1 cellular context compared by ENCODE assay signal in genomic region chr19:55677572-55678028, GRCh38.
A peak's percentile ranks its signal among the peaks of the same experiment; 100 is the strongest.
TF ChIP-seq lines count a peak whose summit lies in the region.

No MANE protein-coding gene starts in this region.

TF ChIP-seq in K562, 482 proteins besides CTCF, POLR2A, EP300 and RAD21:
- TF ChIP-seq, protein P1, sequence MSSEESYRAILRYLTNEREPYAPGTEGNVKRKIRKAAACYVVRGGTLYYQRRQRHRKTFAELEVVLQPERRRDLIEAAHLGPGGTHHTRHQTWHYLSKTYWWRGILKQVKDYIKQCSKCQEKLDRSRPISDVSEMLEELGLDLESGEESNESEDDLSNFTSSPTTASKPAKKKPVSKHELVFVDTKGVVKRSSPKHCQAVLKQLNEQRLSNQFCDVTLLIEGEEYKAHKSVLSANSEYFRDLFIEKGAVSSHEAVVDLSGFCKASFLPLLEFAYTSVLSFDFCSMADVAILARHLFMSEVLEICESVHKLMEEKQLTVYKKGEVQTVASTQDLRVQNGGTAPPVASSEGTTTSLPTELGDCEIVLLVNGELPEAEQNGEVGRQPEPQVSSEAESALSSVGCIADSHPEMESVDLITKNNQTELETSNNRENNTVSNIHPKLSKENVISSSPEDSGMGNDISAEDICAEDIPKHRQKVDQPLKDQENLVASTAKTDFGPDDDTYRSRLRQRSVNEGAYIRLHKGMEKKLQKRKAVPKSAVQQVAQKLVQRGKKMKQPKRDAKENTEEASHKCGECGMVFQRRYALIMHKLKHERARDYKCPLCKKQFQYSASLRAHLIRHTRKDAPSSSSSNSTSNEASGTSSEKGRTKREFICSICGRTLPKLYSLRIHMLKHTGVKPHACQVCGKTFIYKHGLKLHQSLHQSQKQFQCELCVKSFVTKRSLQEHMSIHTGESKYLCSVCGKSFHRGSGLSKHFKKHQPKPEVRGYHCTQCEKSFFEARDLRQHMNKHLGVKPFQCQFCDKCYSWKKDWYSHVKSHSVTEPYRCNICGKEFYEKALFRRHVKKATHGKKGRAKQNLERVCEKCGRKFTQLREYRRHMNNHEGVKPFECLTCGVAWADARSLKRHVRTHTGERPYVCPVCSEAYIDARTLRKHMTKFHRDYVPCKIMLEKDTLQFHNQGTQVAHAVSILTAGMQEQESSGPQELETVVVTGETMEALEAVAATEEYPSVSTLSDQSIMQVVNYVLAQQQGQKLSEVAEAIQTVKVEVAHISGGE (CRISPR knock-in tag; IDR thresholded peaks at IDR 0.05), result peak in 1 of 3 experiments; percentile 61; a peak in 2 of 6 replicates
- TF ChIP-seq, protein P2, sequence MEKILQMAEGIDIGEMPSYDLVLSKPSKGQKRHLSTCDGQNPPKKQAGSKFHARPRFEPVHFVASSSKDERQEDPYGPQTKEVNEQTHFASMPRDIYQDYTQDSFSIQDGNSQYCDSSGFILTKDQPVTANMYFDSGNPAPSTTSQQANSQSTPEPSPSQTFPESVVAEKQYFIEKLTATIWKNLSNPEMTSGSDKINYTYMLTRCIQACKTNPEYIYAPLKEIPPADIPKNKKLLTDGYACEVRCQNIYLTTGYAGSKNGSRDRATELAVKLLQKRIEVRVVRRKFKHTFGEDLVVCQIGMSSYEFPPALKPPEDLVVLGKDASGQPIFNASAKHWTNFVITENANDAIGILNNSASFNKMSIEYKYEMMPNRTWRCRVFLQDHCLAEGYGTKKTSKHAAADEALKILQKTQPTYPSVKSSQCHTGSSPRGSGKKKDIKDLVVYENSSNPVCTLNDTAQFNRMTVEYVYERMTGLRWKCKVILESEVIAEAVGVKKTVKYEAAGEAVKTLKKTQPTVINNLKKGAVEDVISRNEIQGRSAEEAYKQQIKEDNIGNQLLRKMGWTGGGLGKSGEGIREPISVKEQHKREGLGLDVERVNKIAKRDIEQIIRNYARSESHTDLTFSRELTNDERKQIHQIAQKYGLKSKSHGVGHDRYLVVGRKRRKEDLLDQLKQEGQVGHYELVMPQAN (IDR thresholded peaks at IDR 0.05; ENCODE audit: borderline replicate concordance), result 0 out of 2 replicates have a peak, but pooled peaks have one; percentile 36
- TF ChIP-seq CREB3 (tag; conservative IDR thresholded peaks at IDR 0.05; ENCODE audit: low read depth) (no peak), TCF3 (CRISPR knock-in tag; IDR thresholded peaks at IDR 0.05) (peak; percentile 28; the same call in 1 of the 2 replicates), NBN (IDR thresholded peaks at IDR 0.05; ENCODE audit: low read depth) (no peak), SMARCA4 (IDR thresholded peaks at IDR 0.05) (0 out of 2 replicates have a peak, but pooled peaks have one; percentile 15), TAL1 (IDR thresholded peaks at IDR 0.05) (peak; percentile 10; the same call in 1 of the 2 replicates), ARID1B (IDR thresholded peaks at IDR 0.05) (peak; percentile 27; the same call in 1 of the 2 replicates), CBFA2T2 (conservative IDR thresholded peaks at IDR 0.05) (peak; percentile 26; the same call in 1 of the 2 replicates), PPARD (CRISPR knock-in tag; IDR thresholded peaks at IDR 0.05) (no peak), RBBP5 (IDR thresholded peaks at IDR 0.05; ENCODE audit: borderline replicate concordance, insufficient read depth, low read length, poor library complexity, severe bottlenecking) (peak; percentile 29), CBFA2T3 (IDR thresholded peaks at IDR 0.05) (peak; percentile 56), SRF (CRISPR knock-in tag; IDR thresholded peaks at IDR 0.05) (peak in 1 of 2 experiments; percentile 40; a peak in 1 of 4 replicates), MYC (IDR thresholded peaks at IDR 0.05; ENCODE audit: low read depth, low read length) (no peak), MYC (CRISPR knock-in tag; IDR thresholded peaks at IDR 0.05; ENCODE audit: borderline replicate concordance, low read depth) (no peak)
